Comparison of ENCODE assay signal across 8 cellular contexts in genomic region chr20:54207743-54208491, GRCh38.
DNase-seq lines count a peak whose midpoint lies in the region; ATAC-seq and TF ChIP-seq lines count a peak whose summit lies in the region.

A gene with protein sequence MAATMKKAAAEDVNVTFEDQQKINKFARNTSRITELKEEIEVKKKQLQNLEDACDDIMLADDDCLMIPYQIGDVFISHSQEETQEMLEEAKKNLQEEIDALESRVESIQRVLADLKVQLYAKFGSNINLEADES (plus strand): TSS chr20:54208087. CDS start chr20:54208101, 14 bp downstream.

- peaks cover 8% of the 10 kb centered on the region for H3K4me1 ChIP-seq in parathyroid adenoma
- peaks cover 0 to 29% (median 16%) of the 10 kb centered on the region in 4 donors for H3K4me1 ChIP-seq in tibial artery

- H3K36me3 ChIP-seq in parathyroid adenoma (ENCODE audit: control insufficient read depth, insufficient read depth, low read length) (no peaks in the 10 kb centered on the region), tibial artery (no peaks in the 10 kb centered on the region)

- intact Hi-C loops in head of caudate nucleus (cut with DNase I) = no loop called here
- intact Hi-C loops in tibial artery (cut with DNase I; ENCODE audit: low total_unique reads) = loop anchor here (10.0 kb wide), 2 partner anchors 533 to 633 kb away; no protein-coding TSS in a partner anchor

- peak within 1 kb of the TSS; percentile 96 for H2AFZ ChIP-seq in parathyroid adenoma

- ATAC-seq in HG02571 (IDR thresholded peaks at IDR 0.05; ENCODE audit: unreplicated experiment) = peak; percentile 96

- no peaks in the 10 kb centered on the region for H3K27me3 ChIP-seq in parathyroid adenoma (ENCODE audit: control insufficient read depth, insufficient read depth, low read length)
- no peaks in the 10 kb centered on the region for H3K27me3 ChIP-seq in tibial artery

- peaks cover 41% of the 10 kb centered on the region for H3K4me1 Mint-ChIP-seq in activated naive CD8-positive, alpha-beta T cell (ENCODE audit: low read depth)

- H3K36me3 Mint-ChIP-seq in activated naive CD8-positive, alpha-beta T cell = peaks cover 2% of the 10 kb centered on the region

- H3K9me3 ChIP-seq in parathyroid adenoma (ENCODE audit: control insufficient read depth, low read length) = no peaks in the 10 kb centered on the region
- H3K9me3 ChIP-seq in tibial artery = no peaks in the 10 kb centered on the region

- peak within 1 kb of the TSS; percentile 87 for H3K9ac ChIP-seq in parathyroid adenoma

- H3K9me3 Mint-ChIP-seq in activated naive CD8-positive, alpha-beta T cell (ENCODE audit: low read depth) = no peaks in the 10 kb centered on the region

- peak within 1 kb of the TSS; percentile 98 for H3K27ac ChIP-seq in parathyroid adenoma
- H3K27ac ChIP-seq in tibial artery = peak within 1 kb of the TSS; percentile 91 to 92

- H3K4me3 ChIP-seq in GM12865 (ENCODE audit: low read depth, low read length) (peak within 1 kb of the TSS; percentile 77), parathyroid adenoma (ENCODE audit: low read depth, low read length) (peak within 1 kb of the TSS; percentile 82), tibial artery (peak within 1 kb of the TSS; percentile 79 to 98)

- peak within 1 kb of the TSS; percentile 98 for H3K4me3 Mint-ChIP-seq in activated naive CD8-positive, alpha-beta T cell

- peak within 1 kb of the TSS; percentile 86 for H3K4me2 ChIP-seq in parathyroid adenoma (ENCODE audit: low read length)

- peak within 1 kb of the TSS; percentile 100 for H3K27ac Mint-ChIP-seq in activated naive CD8-positive, alpha-beta T cell

- TF ChIP-seq CTCF in GM12865 (IDR thresholded peaks at IDR 0.05; ENCODE audit: insufficient read depth, low read depth, low read length, missing control alignments) (peak; percentile 82), parathyroid adenoma (IDR thresholded peaks at IDR 0.05) (peak; percentile 94), tibial artery (IDR thresholded peaks at IDR 0.05) (peak; percentile 51 to 80)

- H3K27me3 Mint-ChIP-seq in activated naive CD8-positive, alpha-beta T cell = no peaks in the 10 kb centered on the region

- DNase-seq in GM12865 (ENCODE audit: low read depth) (peak; percentile 89), NAMALWA (ENCODE audit: low spot score) (peak; percentile 85), SKM-1 treated with dmso at 0.1 percent for 144 hours (lab: John Stamatoyannopoulos, UW; ENCODE audit: unreplicated experiment) (peak; percentile 87), head of caudate nucleus (peak; percentile 58 to 92 (median 82)), tibial artery (peak; percentile 81 to 88)

- peaks cover 34% of the 10 kb centered on the region for H3K79me2 ChIP-seq in parathyroid adenoma

Comparison
In these comparisons a context has a peak if more than half of its experiments do, and no peak if none do; other contexts are left out.
1. Peak in every context shown above with its lines: DNase-seq, ATAC-seq, H3K4me3 ChIP-seq and H3K27ac ChIP-seq.